8 cellular contexts compared by ENCODE assay signal in genomic region chr9:134327671-134328231, GRCh38. TPM values are rescaled to one million over a fixed set of nuclear protein-coding genes. Genes with fewer than 3 reads are reported as not detected.
A peak's percentile ranks its signal among the peaks of the same experiment; 100 is the strongest.
DNase-seq lines count a peak whose midpoint lies in the region; ATAC-seq, FAIRE-seq and TF ChIP-seq lines count a peak whose summit lies in the region.

No MANE protein-coding gene starts in this region.

- DNase-seq in Right ventricle myocardium inferior (ENCODE audit: missing footprints) (peak; percentile 55), cardiac septum (ENCODE audit: low spot score) (no peak), endothelial cell of umbilical vein (ENCODE audit: low read depth, low spot score) (no peak), activated gamma-delta T cell (lab: John Stamatoyannopoulos, UW) (no peak), DMS53 (lab: John Stamatoyannopoulos, UW) (no peak), NAMALWA (ENCODE audit: low spot score) (no peak)

- intact Hi-C loops in Right ventricle myocardium inferior (cut with DNase I), result loop anchor here (2.0 to 10.0 kb wide), 5 partner anchors 47 to 260 kb away; partner anchors contain the start of gene BRD3
- intact Hi-C loops in cardiac septum (cut with DNase I), result no loop called here
- intact Hi-C loops in endothelial cell of umbilical vein (cut with micrococcal nuclease), result loop anchor here (1.0 to 2.0 kb wide), 4 partner anchors 13 to 107 kb away; no protein-coding TSS in a partner anchor

- POLR2A ChIA-PET in endothelial cell of umbilical vein (lab: Charles Lee), result interaction anchor here (0.6 to 0.7 kb wide), 2 partner anchors 10 to 23 kb away, joined by 6 read pairs; no protein-coding TSS in a partner anchor

- peaks cover 55% of the 10 kb centered on the region for H3K79me2 ChIP-seq in endothelial cell of umbilical vein (ENCODE audit: control insufficient read depth, insufficient read depth, low read length)

- H3K36me3 ChIP-seq in endothelial cell of umbilical vein (ENCODE audit: control insufficient read depth in 2 of 2, extremely low read depth in 1 of 2, insufficient read depth in 2 of 2, low read length in 2 of 2) (no peaks in the 10 kb centered on the region), muscle layer of duodenum (ENCODE audit: control insufficient read depth in 1 of 2, insufficient read depth in 2 of 2, low read length in 2 of 2) (no peaks in the 10 kb centered on the region)

- peak; percentile 67 for FAIRE-seq in endothelial cell of umbilical vein (lab: Jason Lieb, UNC)

- H3K27me3 ChIP-seq in endothelial cell of umbilical vein (ENCODE audit: control insufficient read depth in 2 of 2, insufficient read depth in 2 of 2, low read length in 2 of 2) (no peaks in the 10 kb centered on the region), muscle layer of duodenum (ENCODE audit: low read depth, low read length) (no peaks in the 10 kb centered on the region)

- H3K9ac ChIP-seq in endothelial cell of umbilical vein (replicated peaks; ENCODE audit: extremely low read depth, insufficient read depth, low read length), result no peak overlapping the region

- H3K4me2 ChIP-seq in endothelial cell of umbilical vein (ENCODE audit: insufficient read depth, low read length), result peak overlapping the region; percentile 53

- no peak for ATAC-seq in Right ventricle myocardium inferior
- ATAC-seq in HG02610 (IDR thresholded peaks at IDR 0.05; ENCODE audit: unreplicated experiment), result no peak

- H3K4me1 ChIP-seq in endothelial cell of umbilical vein (ENCODE audit: control insufficient read depth, extremely low read depth, insufficient read depth, low read length) (peaks cover 21% of the 10 kb centered on the region), muscle layer of duodenum (ENCODE audit: control insufficient read depth in 1 of 2, insufficient read depth in 2 of 2, low read length in 2 of 2) (peaks cover 20 to 61% of the 10 kb centered on the region in 2 donors)

- CTCF ChIA-PET in endothelial cell of umbilical vein (lab: Charles Lee), result interaction anchor here (0.7 to 2.7 kb wide), 11 partner anchors 9 to 157 kb away, joined by 3 to 12 read pairs (median 4); no protein-coding TSS in a partner anchor

- no peaks in the 10 kb centered on the region for H3K9me3 ChIP-seq in endothelial cell of umbilical vein (replicated peaks; ENCODE audit: control insufficient read depth, insufficient read depth, low read length)
- no peaks in the 10 kb centered on the region for H3K9me3 ChIP-seq in muscle layer of duodenum (ENCODE audit: control insufficient read depth in 1 of 2, low read length in 2 of 2)

- TF ChIP-seq POLR2A in endothelial cell of umbilical vein (IDR thresholded peaks at IDR 0.05; ENCODE audit: low read depth, low read length), result no peak

- dilution Hi-C loops in endothelial cell of umbilical vein (cut with MboI; ENCODE audit: extremely low pct_ligation_motif_present, low sequenced_read_pairs), result no loop called here

- H4K20me1 ChIP-seq in endothelial cell of umbilical vein (replicated peaks; ENCODE audit: control insufficient read depth, extremely low read depth, insufficient read depth, low read length), result no peaks in the 10 kb centered on the region

- TSS peak; percentile 12 for BruUV-seq in endothelial cell of umbilical vein (replicated peaks; lab: Mats Ljungman, UMichigan)

- H3K9me1 ChIP-seq in endothelial cell of umbilical vein (replicated peaks; ENCODE audit: control insufficient read depth, extremely low read depth, insufficient read depth, low read length), result no peaks in the 10 kb centered on the region

- no peak overlapping the region for H3K27ac ChIP-seq in endothelial cell of umbilical vein (ENCODE audit: insufficient read depth, low read depth, low read length)
- H3K27ac ChIP-seq in muscle layer of duodenum (ENCODE audit: low read length), result peak overlapping the region; percentile 69

- no peak for TF ChIP-seq CTCF in endothelial cell of umbilical vein (IDR thresholded peaks at IDR 0.05; ENCODE audit: extremely low read depth in 1 of 2, insufficient read depth in 1 of 2, low read depth in 1 of 2, low read length in 2 of 2)

- H2AFZ ChIP-seq in endothelial cell of umbilical vein (ENCODE audit: low read depth, low read length), result no peak overlapping the region

- H3K4me3 ChIP-seq in endothelial cell of umbilical vein (replicated peaks in 1 of 3; ENCODE audit: insufficient read depth in 1 of 3, low read depth in 1 of 3, low read length in 3 of 3), result peak overlapping the region in 2 of 3 experiments; percentile 59 to 68
- H3K4me3 ChIP-seq in muscle layer of duodenum (ENCODE audit: low read depth in 1 of 2, low read length in 2 of 2), result peak overlapping the region; percentile 74 to 78

TF ChIP-seq in endothelial cell of umbilical vein, 7 proteins besides CTCF, POLR2A, EP300 and RAD21:
- TF ChIP-seq EZH2 (IDR thresholded peaks at IDR 0.05; ENCODE audit: borderline replicate concordance, low read depth, low read length, severe bottlenecking) (no peak), FOS (IDR thresholded peaks at IDR 0.05; ENCODE audit: borderline replicate concordance, insufficient read depth, low read length) (no peak), MYC (IDR thresholded peaks at IDR 0.05; ENCODE audit: low read depth, low read length) (no peak), JUN (IDR thresholded peaks at IDR 0.05; ENCODE audit: borderline replicate concordance, insufficient read depth, insufficient read length, low read depth) (no peak), GATA2 (IDR thresholded peaks at IDR 0.05; ENCODE audit: insufficient read depth, insufficient read length, low read depth, low read length) (no peak), POLR2AphosphoS5 (IDR thresholded peaks at IDR 0.05; ENCODE audit: insufficient read depth, low read depth, low read length) (no peak), MAX (IDR thresholded peaks at IDR 0.05; ENCODE audit: insufficient read depth, insufficient read length) (no peak)

RNA-seq across cellular contexts. Expression of gene RXRA, which starts 1.5 kb away (rescaled TPM):
- total RNA-seq in Right ventricle myocardium inferior, result 91.1 TPM
- total RNA-seq in cardiac septum, result 42.6 TPM
- 37.4 and 38.9 TPM in 2 replicates for total RNA-seq in endothelial cell of umbilical vein
- 14.9 and 15.4 TPM in 2 replicates for polyA plus RNA-seq in endothelial cell of umbilical vein
- polyA plus RNA-seq in endothelial cell of umbilical vein (2011; cell fraction: cytosol; rRNA removed), result 13.0 and 17.0 TPM in 2 replicates
- 14.6 and 14.9 TPM in 2 replicates for polyA plus RNA-seq in endothelial cell of umbilical vein (2011; cell fraction: nucleus; rRNA removed)
- polyA plus RNA-seq in endothelial cell of umbilical vein (2012), result 20.7 and 26.0 TPM in 2 replicates
- 13.7 and 18.4 TPM in 2 replicates for polyA minus RNA-seq in endothelial cell of umbilical vein
- 25.0 TPM for polyA minus RNA-seq in endothelial cell of umbilical vein (2011; cell fraction: cytosol; rRNA and poly(A)+ RNA removed)
- polyA minus RNA-seq in endothelial cell of umbilical vein (2011; cell fraction: nucleus; rRNA and poly(A)+ RNA removed), result 10.7 and 20.4 TPM in 2 replicates
